Comparison of ENCODE assay signal across 8 cellular contexts in genomic region chr7:16646427-16647081, GRCh38. TPM values are rescaled to one million over a fixed set of nuclear protein-coding genes. Genes with fewer than 3 reads are reported as not detected.
DNase-seq lines count a peak whose midpoint lies in the region; ATAC-seq and TF ChIP-seq lines count a peak whose summit lies in the region.

No MANE protein-coding gene starts in this region.

- H3K18ac ChIP-seq in H9 (ENCODE audit: insufficient read length, low read depth, low read length) (peak overlapping the region; percentile 93), mesenchymal stem cell (ENCODE audit: low read depth in 1 of 2, low read length in 2 of 2) (peak overlapping the region; percentile 86 to 95)

- peaks cover 0 to 2% of the 10 kb centered on the region in 2 donors for H3K27me3 Mint-ChIP-seq in CD8-positive, alpha-beta memory T cell
- H3K27me3 Mint-ChIP-seq in H9 (ENCODE audit: low read depth): no peaks in the 10 kb centered on the region

- H4K91ac ChIP-seq in H9 (ENCODE audit: insufficient read length, low read depth, low read length): no peak overlapping the region
- H4K91ac ChIP-seq in mesenchymal stem cell (ENCODE audit: low read length): peak overlapping the region; percentile 92

- no peaks in the 10 kb centered on the region for H4K20me1 ChIP-seq in H9 (ENCODE audit: control insufficient read depth, insufficient read depth, insufficient read length)

- H3K27ac ChIP-seq in CD8-positive, alpha-beta memory T cell (ENCODE audit: low read depth, low read length): peak overlapping the region; percentile 88
- H3K27ac ChIP-seq in H9 (ENCODE audit: insufficient read length, low read depth, low read length) (no peak overlapping the region), colonic mucosa (peak overlapping the region; percentile 91), mesenchymal stem cell (ENCODE audit: low read length, poor library complexity, severe bottlenecking) (no peak overlapping the region), upper lobe of right lung (peak overlapping the region; percentile 93)

- no peak overlapping the region for H2BK15ac ChIP-seq in H9 (ENCODE audit: low read depth, low read length)
- H2BK15ac ChIP-seq in mesenchymal stem cell (ENCODE audit: low read depth, poor library complexity, severe bottlenecking): no peak overlapping the region

- peak; percentile 3 for ATAC-seq in upper lobe of right lung

- no peak overlapping the region for H2AFZ ChIP-seq in H9 (ENCODE audit: low read length)
- H2AFZ ChIP-seq in mesenchymal stem cell (ENCODE audit: low read depth, low read length): no peak overlapping the region

- CTCF ChIA-PET in CD8-positive, alpha-beta memory T cell (lab: Charles Lee): interaction anchor here (2.2 kb wide), 1 partner anchor 226 kb away, joined by 10 read pairs; no protein-coding TSS in a partner anchor

- no peaks in the 10 kb centered on the region for H3K9me3 Mint-ChIP-seq in CD8-positive, alpha-beta memory T cell
- H3K9me3 Mint-ChIP-seq in H9: no peaks in the 10 kb centered on the region

- peak overlapping the region; percentile 95 to 100 (median 98) for H3K4me3 Mint-ChIP-seq in CD8-positive, alpha-beta memory T cell
- peak overlapping the region; percentile 99 to 100 for H3K4me3 Mint-ChIP-seq in H9

- intact Hi-C loops in colonic mucosa (cut with DNase I): no loop called here
- intact Hi-C loops in upper lobe of right lung (cut with DNase I): no loop called here

- no peak overlapping the region for H2BK5ac ChIP-seq in H9 (ENCODE audit: insufficient read length, low read length)
- H2BK5ac ChIP-seq in mesenchymal stem cell (ENCODE audit: low read depth, low read length, poor library complexity, severe bottlenecking): no peak overlapping the region

- POLR2A ChIA-PET in CD8-positive, alpha-beta memory T cell (lab: Charles Lee): interaction anchor here (0.5 to 1.2 kb wide), 2 partner anchors 10 to 496 kb away, joined by 5 to 7 read pairs; no protein-coding TSS in a partner anchor

- H3K4me1 ChIP-seq in CD8-positive, alpha-beta memory T cell (ENCODE audit: insufficient read depth, low read length): peaks cover 40% of the 10 kb centered on the region
- H3K4me1 ChIP-seq in H9 (ENCODE audit: insufficient read depth, low read length): peaks cover 6% of the 10 kb centered on the region; the same call in 1 of the 2 replicates
- H3K4me1 ChIP-seq in colonic mucosa: peaks cover 9% of the 10 kb centered on the region
- H3K4me1 ChIP-seq in mesenchymal stem cell (ENCODE audit: control insufficient read depth, insufficient read depth, low read depth, low read length): peaks cover 3% of the 10 kb centered on the region
- peaks cover 16% of the 10 kb centered on the region for H3K4me1 ChIP-seq in upper lobe of right lung

- H2BK12ac ChIP-seq in H9 (ENCODE audit: insufficient read length, low read depth, low read length) (no peak overlapping the region), mesenchymal stem cell (ENCODE audit: low read length in 2 of 2) (peak overlapping the region in 1 of 2 experiments; percentile 95)

- WGBS in H9 (ENCODE audit: extremely low coverage, insufficient read length, low lambda C conversion rate): no CpG with 5 or more reads among the region's 34 CpGs
- 1% methylated on average over 21 of the region's 34 CpGs for WGBS in mesenchymal stem cell

- no peak overlapping the region for H2AK5ac ChIP-seq in H9 (ENCODE audit: insufficient read length, low read length)
- H2AK5ac ChIP-seq in mesenchymal stem cell (ENCODE audit: low read length, severe bottlenecking): no peak overlapping the region

- no peak overlapping the region for H3K4ac ChIP-seq in H9 (ENCODE audit: low read depth, low read length)
- H3K4ac ChIP-seq in mesenchymal stem cell (ENCODE audit: low read depth in 1 of 2, low read length in 2 of 2): peak overlapping the region in 1 of 2 experiments; percentile 84

- H4K5ac ChIP-seq in H9 (ENCODE audit: insufficient read length, low read depth, low read length): no peak overlapping the region

- H3K23me2 ChIP-seq in H9 (ENCODE audit: insufficient read length, low read depth, low read length, poor library complexity, severe bottlenecking): peaks cover 10% of the 10 kb centered on the region

- TF ChIP-seq CTCF in H9 (conservative IDR thresholded peaks at IDR 0.05) (no peak), colonic mucosa (IDR thresholded peaks at IDR 0.05) (no peak), upper lobe of right lung (IDR thresholded peaks at IDR 0.05) (no peak)

- H3K79me1 ChIP-seq in H9 (ENCODE audit: insufficient read depth, low read depth, low read length, poor library complexity, severe bottlenecking): no peaks in the 10 kb centered on the region
- peaks cover 5% of the 10 kb centered on the region for H3K79me1 ChIP-seq in mesenchymal stem cell (replicated peaks; ENCODE audit: low read length, poor library complexity, severe bottlenecking)

- peak overlapping the region; percentile 89 for H3K14ac ChIP-seq in H9 (ENCODE audit: insufficient read depth, low read length)
- peak overlapping the region; percentile 64 to 100 for H3K14ac ChIP-seq in mesenchymal stem cell (ENCODE audit: low read length in 2 of 2)

- no peak overlapping the region for H3K56ac ChIP-seq in H9 (ENCODE audit: insufficient read length, low read depth, low read length)

- H3K23ac ChIP-seq in H9 (ENCODE audit: insufficient read length, low read depth, low read length) (no peak overlapping the region), mesenchymal stem cell (ENCODE audit: low read length in 2 of 2) (peak overlapping the region in 1 of 2 experiments; percentile 100)

- H3K27ac Mint-ChIP-seq in CD8-positive, alpha-beta memory T cell: peak overlapping the region; percentile 89 to 99 (median 97)
- H3K27ac Mint-ChIP-seq in H9: peak overlapping the region in 2 of 3 experiments; percentile 82 to 100; a peak in 4 of 7 replicates

- H3K79me2 ChIP-seq in H9 (ENCODE audit: insufficient read depth, low read length): peaks cover 24% of the 10 kb centered on the region; the same call in 1 of the 2 replicates

- H4K8ac ChIP-seq in H9 (replicated peaks; ENCODE audit: insufficient read length, low read depth, low read length): no peak overlapping the region
- no peak overlapping the region for H4K8ac ChIP-seq in mesenchymal stem cell (ENCODE audit: low read length)

- H3K36me3 Mint-ChIP-seq in CD8-positive, alpha-beta memory T cell: peaks cover 0 to 19% (median 2%) of the 10 kb centered on the region in 3 donors
- H3K36me3 Mint-ChIP-seq in H9 (ENCODE audit: insufficient read depth in 1 of 3, low read depth in 3 of 3): peaks cover 0 to 1% (median 0%) of the 10 kb centered on the region in 3 experiments; a peak in 2 of 7 replicates

- no peak overlapping the region for H3T11ph ChIP-seq in H9 (ENCODE audit: low read length)

- peak overlapping the region; percentile 88 for H3K9ac ChIP-seq in H9 (ENCODE audit: extremely low read depth, insufficient read length, low read length)
- H3K9ac ChIP-seq in colonic mucosa (ENCODE audit: low read depth in 2 of 2, low read length in 2 of 2): peak overlapping the region; percentile 84 to 88
- peak overlapping the region; percentile 97 for H3K9ac ChIP-seq in mesenchymal stem cell (ENCODE audit: low read length)

- peaks cover 63 to 77% (median 76%) of the 10 kb centered on the region in 3 donors for H3K4me1 Mint-ChIP-seq in CD8-positive, alpha-beta memory T cell
- peaks cover 38 to 40% of the 10 kb centered on the region in 2 experiments for H3K4me1 Mint-ChIP-seq in H9

- peak overlapping the region; percentile 93 for H3K4me2 ChIP-seq in H9 (ENCODE audit: insufficient read depth, insufficient read length, low read length)
- peak overlapping the region; percentile 75 for H3K4me2 ChIP-seq in mesenchymal stem cell (ENCODE audit: low read length, poor library complexity, severe bottlenecking)

- H3K9me3 ChIP-seq in CD8-positive, alpha-beta memory T cell (ENCODE audit: low read length): no peaks in the 10 kb centered on the region
- H3K9me3 ChIP-seq in H9 (ENCODE audit: control insufficient read depth, low read depth, low read length) (no peaks in the 10 kb centered on the region), colonic mucosa (no peaks in the 10 kb centered on the region), mesenchymal stem cell (ENCODE audit: control insufficient read depth, low read length) (no peaks in the 10 kb centered on the region), upper lobe of right lung (no peaks in the 10 kb centered on the region)

- H3K36me3 ChIP-seq in CD8-positive, alpha-beta memory T cell (ENCODE audit: insufficient read depth, low read length): no peaks in the 10 kb centered on the region
- H3K36me3 ChIP-seq in colonic mucosa (no peaks in the 10 kb centered on the region), mesenchymal stem cell (ENCODE audit: control insufficient read depth in 1 of 2, insufficient read depth in 2 of 2, low read depth in 1 of 2, low read length in 2 of 2) (peaks cover 0 to 6% of the 10 kb centered on the region in 2 experiments), upper lobe of right lung (no peaks in the 10 kb centered on the region)

- no peak overlapping the region for H2BK20ac ChIP-seq in H9 (ENCODE audit: low read depth, low read length, poor library complexity, severe bottlenecking)

- H2BK120ac ChIP-seq in H9 (ENCODE audit: low read depth, low read length, poor library complexity, severe bottlenecking) (peak overlapping the region; percentile 56), mesenchymal stem cell (ENCODE audit: low read depth, low read length) (no peak overlapping the region)

- peak overlapping the region; percentile 87 for H3K4me3 ChIP-seq in CD8-positive, alpha-beta memory T cell (ENCODE audit: low read length)
- peak overlapping the region; percentile 96 for H3K4me3 ChIP-seq in colonic mucosa
- peak overlapping the region; percentile 94 to 100 for H3K4me3 ChIP-seq in mesenchymal stem cell (ENCODE audit: insufficient read depth in 1 of 2, low read depth in 1 of 2, low read length in 2 of 2)
- peak overlapping the region; percentile 89 for H3K4me3 ChIP-seq in upper lobe of right lung

- H3K27me3 ChIP-seq in CD8-positive, alpha-beta memory T cell (ENCODE audit: insufficient read depth, low read length, poor library complexity, severe bottlenecking): no peaks in the 10 kb centered on the region
- no peaks in the 10 kb centered on the region for H3K27me3 ChIP-seq in H9 (ENCODE audit: insufficient read depth, low read length)
- H3K27me3 ChIP-seq in colonic mucosa: no peaks in the 10 kb centered on the region
- no peaks in the 10 kb centered on the region for H3K27me3 ChIP-seq in mesenchymal stem cell (ENCODE audit: control insufficient read depth in 1 of 2, insufficient read depth in 1 of 2, low read length in 2 of 2)
- no peaks in the 10 kb centered on the region for H3K27me3 ChIP-seq in upper lobe of right lung

- DNase-seq in CD8-positive, alpha-beta memory T cell: no peak
- DNase-seq in H9 (no peak), RKO (ENCODE audit: low spot score) (peak; percentile 42), colonic mucosa (peak; percentile 60), mesenchymal stem cell (peak; percentile 36), upper lobe of right lung (no peak), NCI-H128 (lab: John Stamatoyannopoulos, UW; ENCODE audit: unreplicated experiment) (no peak), GOT3 (lab: John Stamatoyannopoulos, UW) (no peak)

RNA-seq across cellular contexts. Expression of gene BZW2, which starts 0.6 kb away (rescaled TPM):
- total RNA-seq in CD8-positive, alpha-beta memory T cell: 100 to 1,000 TPM; 128 to 136 TPM
- polyA plus RNA-seq in CD8-positive, alpha-beta memory T cell: 52.9 TPM
- total RNA-seq in H9 (2021): 60.2 and 64.6 TPM in 2 replicates
- total RNA-seq in colonic mucosa: 10 to 100 TPM; 56.1 to 73.8 TPM
- polyA plus RNA-seq in mesenchymal stem cell (2013, experiment 1 of 2): 47.8 TPM
- polyA plus RNA-seq in mesenchymal stem cell (2013, experiment 2 of 2): 48.5 TPM
- 28.0 TPM for total RNA-seq in upper lobe of right lung

RNA-seq across cellular contexts. Expression of gene ANKMY2, which starts 1.0 kb away (rescaled TPM):
- total RNA-seq in CD8-positive, alpha-beta memory T cell: 10 to 100 TPM; 10.7 to 10.9 TPM
- 20.1 TPM for polyA plus RNA-seq in CD8-positive, alpha-beta memory T cell
- total RNA-seq in H9 (2021) (10.4 and 12.7 TPM in 2 replicates), colonic mucosa (10 to 100 TPM; 17.8 to 31.4 TPM), upper lobe of right lung (12.3 TPM)
- polyA plus RNA-seq in mesenchymal stem cell (2013, experiment 1 of 2): 15.2 TPM
- polyA plus RNA-seq in mesenchymal stem cell (2013, experiment 2 of 2): 15.9 TPM

Comparison
In these comparisons a context has a peak if more than half of its experiments do, and no peak if none do; other contexts are left out.
1. DNase-seq: peak in RKO (single experiment), colonic mucosa (single experiment) and mesenchymal stem cell (single experiment); none in CD8-positive, alpha-beta memory T cell (0 of 5), H9 (single experiment), upper lobe of right lung (single experiment), NCI-H128 (single experiment) and GOT3 (single experiment).
2. H3K27ac ChIP-seq: peak in CD8-positive, alpha-beta memory T cell (single experiment), colonic mucosa (single experiment) and upper lobe of right lung (single experiment); none in H9 (single experiment) and mesenchymal stem cell (single experiment).
3. Peak in every context shown above with its lines, with median percentiles within 50 percentile points of each other: H3K4me3 ChIP-seq and H3K9ac ChIP-seq.